22 cellular contexts compared by ENCODE assay signal in the genomic region with DNA sequence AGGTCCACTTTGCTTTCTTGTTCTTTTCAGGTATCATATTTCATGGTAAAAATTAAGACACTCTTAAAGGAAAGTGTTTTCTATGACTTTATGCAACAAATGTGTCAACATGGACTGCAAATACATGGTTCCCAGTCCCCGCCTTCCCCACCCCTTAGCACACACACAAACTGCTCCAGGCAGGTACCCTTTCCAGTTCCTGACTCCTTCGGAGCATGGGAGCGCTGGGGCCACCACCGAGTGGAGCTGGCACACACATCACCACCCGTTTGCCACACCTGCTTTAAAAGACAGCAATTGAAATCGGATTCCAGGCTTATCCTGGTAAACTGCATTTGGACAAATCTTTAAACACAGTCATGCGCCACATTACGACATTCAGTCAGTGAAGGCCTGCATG.
"Had no signal": no experiment of that assay in that cellular context is flagged by ENCODE, and none has a peak within 500 bp of the region (broad histone marks: within the 10 kb centered on the region; RNA-seq: fewer than 3 reads in every experiment).

No MANE protein-coding gene starts in this region.

- H3K27ac Mint-ChIP-seq: activated B cell treated with CpG ODN at 0.5 μM for 24 hours; activated CD4-positive, alpha-beta T cell treated with anti-CD3 and anti-CD28 coated beads, Interleukin-2, amount 10 ng/mL, durations not matched to agents 24 days and 14 days; activated naive CD8-positive, alpha-beta T cell; T-helper 1 cell treated with Interleukin-12 subunit alpha and Interleukin-12 subunit beta and Interleukin-4 antibody, amounts not matched to agents 30 μg/mL and 1 μg/mL, for 36 hours had no signal

- H3K4me3 Mint-ChIP-seq: activated B cell treated with CpG ODN at 0.5 μM for 24 hours; activated CD4-positive, alpha-beta T cell treated with anti-CD3 and anti-CD28 coated beads, Interleukin-2, amount 10 ng/mL, durations not matched to agents 24 days and 14 days; activated naive CD8-positive, alpha-beta T cell; brain; central memory CD8-positive, alpha-beta T cell; T-helper 1 cell treated with Interleukin-12 subunit alpha and Interleukin-12 subunit beta and Interleukin-4 antibody, amounts not matched to agents 30 μg/mL and 1 μg/mL, for 36 hours had no signal

- H3K4me3 ChIP-seq: PC-9 had no signal

- H2AFZ ChIP-seq: PC-9 had no signal

- DNase-seq: activated B cell treated with CpG ODN at 0.5 μM for 24 hours; activated CD4-positive, alpha-beta T cell treated with anti-CD3 and anti-CD28 coated beads for 1 hour; activated CD4-positive, alpha-beta T cell treated with anti-CD3 and anti-CD28 coated beads, Interleukin-2, amount 10 ng/mL, durations not matched to agents 24 days and 14 days; activated CD4-positive, alpha-beta T cell treated with anti-CD3 and anti-CD28 coated beads, Interleukin-2, amount 50 U/mL, for 48 hours; activated naive CD4-positive, alpha-beta T cell; activated T-cell treated with anti-CD3 and anti-CD28 coated beads, Interleukin-2, amount 50 U/mL, for 1 hour; amygdala; Karpas-422; MM.1S; NCI-H1105; NCI-H1436; NCI-H1694 treated with DMSO at 0.1 percent for 48 hours; NCI-H2081 treated with DMSO at 0.1 percent for 48 hours; NCI-H446; NCI-H524; PC-9; SHP77 treated with DMSO at 0.1 percent for 48 hours; T-helper 9 cell had no signal

- H3K27me3 Mint-ChIP-seq: activated B cell treated with CpG ODN at 0.5 μM for 24 hours; activated CD4-positive, alpha-beta T cell treated with anti-CD3 and anti-CD28 coated beads, Interleukin-2, amount 10 ng/mL, durations not matched to agents 24 days and 14 days; activated naive CD8-positive, alpha-beta T cell; central memory CD8-positive, alpha-beta T cell had no signal

- H3K4me2 ChIP-seq: PC-9 had no signal

- H3K27ac ChIP-seq: PC-9 had no signal

- H3K9me3 Mint-ChIP-seq: activated B cell treated with CpG ODN at 0.5 μM for 24 hours; activated CD4-positive, alpha-beta T cell treated with anti-CD3 and anti-CD28 coated beads, Interleukin-2, amount 10 ng/mL, durations not matched to agents 24 days and 14 days; central memory CD8-positive, alpha-beta T cell; T-helper 1 cell treated with Interleukin-12 subunit alpha and Interleukin-12 subunit beta and Interleukin-4 antibody, amounts not matched to agents 30 μg/mL and 1 μg/mL, for 36 hours had no signal
